24 cellular contexts compared by ENCODE assay signal in genomic region chr6:164561656-164562055, GRCh38.
"Had no signal": no experiment of that assay in that cellular context is flagged by ENCODE, and none has a peak within 500 bp of the region (broad histone marks: within the 10 kb centered on the region; RNA-seq: fewer than 3 reads in every experiment).

No MANE protein-coding gene starts in this region.

- ATAC-seq: natural killer cell; psoas muscle; right cardiac atrium; right lobe of liver; stimulated activated effector memory CD8-positive, alpha-beta T cell treated with anti-CD3 and anti-CD28 coated beads, Interleukin-12 subunit alpha, Interleukin-12 subunit beta, amount 100 ng/mL, for 72 hours; stimulated activated naive B cell treated with anti-CD40 and anti-IgM and Interleukin-4, amounts not matched to agents 10 μg/mL and 1 μg/mL and 100 μg/mL, for 72 hours; upper lobe of right lung had no signal

- H3K4me3 ChIP-seq: neural progenitor cell, ovary, psoas muscle, right lobe of liver, sigmoid colon, stomach, thoracic aorta, tibial artery, transverse colon, upper lobe of right lung, uterus had no signal

- H3K36me3 ChIP-seq: neural progenitor cell, ovary, right lobe of liver, sigmoid colon, stomach, thoracic aorta, tibial artery, transverse colon, upper lobe of right lung, uterus had no signal

- H3K4me1 ChIP-seq: parathyroid adenoma, right lobe of liver, sigmoid colon, stomach, tibial artery, transverse colon, upper lobe of right lung, uterus had no signal

- H3K79me2 ChIP-seq: parathyroid adenoma had no signal

- H3K27ac ChIP-seq: neural progenitor cell, ovary, parathyroid adenoma, psoas muscle, right lobe of liver, sigmoid colon, stomach, thoracic aorta, tibial artery, transverse colon, upper lobe of right lung, uterus had no signal

- H3K4me2 ChIP-seq: neural progenitor cell had no signal

- H3K9ac ChIP-seq: neural progenitor cell, parathyroid adenoma had no signal

- H3K9me3 ChIP-seq: ovary, right lobe of liver, thoracic aorta, upper lobe of right lung, uterus had no signal

- DNase-seq: natural killer cell; occipital lobe; ovary; posterior cingulate gyrus; psoas muscle; right cardiac atrium; right lobe of liver; sigmoid colon; small intestine; stimulated activated CD4-positive, alpha-beta T cell treated with anti-CD3 and anti-CD28 coated beads, Interleukin-15, amount 100 ng/mL, for 24 hours; stimulated activated CD4-positive, alpha-beta T cell treated with anti-CD3 and anti-CD28 coated beads, Interleukin-2, amount 100 ng/mL, for 24 hours; stimulated activated CD4-positive, alpha-beta T cell treated with anti-CD3 and anti-CD28 coated beads, Interleukin-2, amount 100 ng/mL, for 48 hours; stimulated activated CD4-positive, alpha-beta T cell treated with anti-CD3 and anti-CD28 coated beads, Interleukin-4, amount 100 ng/mL, for 24 hours; stimulated activated naive B cell treated with anti-CD40 and anti-IgM and Interleukin-4, amounts not matched to agents 10 μg/mL and 1 μg/mL and 100 μg/mL, for 72 hours; stimulated activated naive CD4-positive, alpha-beta T cell treated with Interleukin-2 at 50 U/mL for 16 hours; stomach; tibial artery; transverse colon; upper lobe of right lung; uterus had no signal

- H2AFZ ChIP-seq: neural progenitor cell, parathyroid adenoma had no signal

- FAIRE-seq: small intestine had no signal

- H3K27me3 ChIP-seq: neural progenitor cell, ovary, right lobe of liver, sigmoid colon, stomach, tibial artery, transverse colon, upper lobe of right lung, uterus had no signal
